10 cellular contexts compared by ENCODE assay signal in genomic region chr2:241762933-241763369, GRCh38. TPM values are rescaled to one million over a fixed set of nuclear protein-coding genes. Genes with fewer than 3 reads are reported as not detected.
DNase-seq lines count a peak whose midpoint lies in the region; ATAC-seq and TF ChIP-seq lines count a peak whose summit lies in the region.
"Had no signal": no experiment of that assay in that cellular context is flagged by ENCODE, and none has a peak within 500 bp of the region (broad histone marks: within the 10 kb centered on the region; RNA-seq: fewer than 3 reads in every experiment).

No MANE protein-coding gene starts in this region.

- H2BK5ac ChIP-seq in trophoblast cell (ENCODE audit: low read depth, low read length, poor library complexity), result no peak overlapping the region

- WGBS in trophoblast cell (ENCODE audit: extremely low coverage, insufficient coverage, insufficient read length), result no CpG with 5 or more reads among the region's 13 CpGs

- no peak overlapping the region for H3K18ac ChIP-seq in trophoblast cell (ENCODE audit: low read length)

- no peaks in the 10 kb centered on the region for H3K9me3 ChIP-seq in PC-3 (ENCODE audit: low read length)
- H3K9me3 ChIP-seq in trophoblast cell (ENCODE audit: insufficient read depth, low read depth, low read length), result peaks cover 4% of the 10 kb centered on the region
- H3K9me3 ChIP-seq: colonic mucosa had no signal

- H2BK120ac ChIP-seq in trophoblast cell (ENCODE audit: insufficient read depth, low read length, poor library complexity), result no peak overlapping the region

- no peak for TF ChIP-seq CTCF in PC-3 (conservative IDR thresholded peaks at IDR 0.05; ENCODE audit: low read depth, low read length)
- TF ChIP-seq CTCF in glutamatergic neuron (IDR thresholded peaks at IDR 0.05; ENCODE audit: partially characterized antibody, unreplicated experiment), result no peak

- H3K36me3 Mint-ChIP-seq in glutamatergic neuron (ENCODE audit: unreplicated experiment), result peaks cover 10% of the 10 kb centered on the region

- H3K4me3 Mint-ChIP-seq in glutamatergic neuron (ENCODE audit: unreplicated experiment), result no peak overlapping the region

- H3K9me2 ChIP-seq in PC-3 (replicated peaks; ENCODE audit: low read length), result no peaks in the 10 kb centered on the region

- peaks cover 5% of the 10 kb centered on the region for H3K4me1 Mint-ChIP-seq in glutamatergic neuron (ENCODE audit: low read depth, unreplicated experiment)

- H3K79me2 ChIP-seq in PC-3 (ENCODE audit: low read length) (no peaks in the 10 kb centered on the region), trophoblast cell (ENCODE audit: control insufficient read depth, insufficient read depth, low read length, poor library complexity) (no peaks in the 10 kb centered on the region)

- H3K27ac ChIP-seq in PC-3 (ENCODE audit: low read length) (peak overlapping the region; percentile 82), trophoblast cell (ENCODE audit: low read depth, low read length) (no peak overlapping the region)
- H3K27ac ChIP-seq: colonic mucosa had no signal

- H4K12ac ChIP-seq in trophoblast cell (ENCODE audit: low read depth, low read length), result no peak overlapping the region

- CTCF ChIA-PET in PC-3 (lab: Charles Lee), result interaction anchor here (0.6 kb wide), 1 partner anchor 67 kb away, joined by 3 read pairs; no protein-coding TSS in a partner anchor

- H3K9ac ChIP-seq in PC-3 (ENCODE audit: low read length) (no peak overlapping the region), trophoblast cell (ENCODE audit: low read length) (no peak overlapping the region)

- H3K23ac ChIP-seq in trophoblast cell (ENCODE audit: low read length), result no peak overlapping the region

- peaks cover 4% of the 10 kb centered on the region for H3K27me3 Mint-ChIP-seq in glutamatergic neuron (ENCODE audit: unreplicated experiment)

- intact Hi-C loops in PC-3 (cut with micrococcal nuclease), result no loop called here

- H3K27ac Mint-ChIP-seq in glutamatergic neuron (ENCODE audit: unreplicated experiment), result no peak overlapping the region

- H2AK5ac ChIP-seq in trophoblast cell (ENCODE audit: low read length), result no peak overlapping the region

- POLR2A ChIA-PET in PC-3 (lab: Charles Lee; ENCODE audit: unreplicated experiment), result interaction anchor here (0.7 kb wide), 1 partner anchor 88 kb away, joined by 3 read pairs; no protein-coding TSS in a partner anchor

- H3K36me3 ChIP-seq in PC-3 (ENCODE audit: low read depth, low read length) (peaks cover 9% of the 10 kb centered on the region), trophoblast cell (ENCODE audit: control insufficient read depth in 1 of 2, insufficient read depth in 2 of 2, low read length in 2 of 2) (peaks cover 3 to 8% of the 10 kb centered on the region in 2 experiments)
- H3K36me3 ChIP-seq: colonic mucosa had no signal

- no peaks in the 10 kb centered on the region for H3K79me1 ChIP-seq in trophoblast cell (ENCODE audit: low read length)

- peaks cover 8% of the 10 kb centered on the region for H3F3A ChIP-seq in PC-3 (ENCODE audit: low read length, unreplicated experiment)

- peak overlapping the region; percentile 78 for H3K4me2 ChIP-seq in PC-3 (ENCODE audit: low read length)
- H3K4me2 ChIP-seq in trophoblast cell (ENCODE audit: low read length), result no peak overlapping the region

- no peak overlapping the region for H2AFZ ChIP-seq in PC-3 (ENCODE audit: low read length)
- H2AFZ ChIP-seq in trophoblast cell (ENCODE audit: insufficient read depth, low read length, poor library complexity), result no peak overlapping the region

- ATAC-seq in PC-3, result peak; percentile 52

- H3K14ac ChIP-seq in trophoblast cell (ENCODE audit: low read length), result no peak overlapping the region

- H2BK12ac ChIP-seq in trophoblast cell (ENCODE audit: low read length), result no peak overlapping the region

- no peaks in the 10 kb centered on the region for H4K20me1 ChIP-seq in PC-3 (ENCODE audit: low read length)

- H4K8ac ChIP-seq in trophoblast cell (ENCODE audit: low read depth, low read length), result no peak overlapping the region

- BruUV-seq in PC-3 (replicated peaks; lab: Mats Ljungman, UMichigan), result no TSS peak

- no peak overlapping the region for H3K4ac ChIP-seq in trophoblast cell (ENCODE audit: low read depth, low read length)

- H3K4me1 ChIP-seq in PC-3 (ENCODE audit: insufficient read depth, low read length) (peaks cover 13% of the 10 kb centered on the region), trophoblast cell (ENCODE audit: control insufficient read depth in 1 of 2, insufficient read depth in 2 of 2, low read length in 2 of 2) (peaks cover 7 to 15% of the 10 kb centered on the region in 2 experiments)
- H3K4me1 ChIP-seq: colonic mucosa had no signal

- H3K4me3 ChIP-seq in PC-3 (ENCODE audit: low read length) (peak overlapping the region; percentile 41; the same call in 1 of the 2 replicates), trophoblast cell (ENCODE audit: low read depth, low read length) (no peak overlapping the region)
- H3K4me3 ChIP-seq: colonic mucosa had no signal

- DNase-seq in D341Med (ENCODE audit: low spot score), result peak; percentile 12
- DNase-seq in PC-3, result peak; percentile 48
- peak; percentile 56 for DNase-seq in activated T-helper 9 cell treated with anti-CD3 and anti-CD28 coated beads, Interleukin-2, amount 50 U/mL, for 16 hours (ENCODE audit: low read depth)
- peak; percentile 35 to 57 for DNase-seq in trophoblast cell
- no peak for DNase-seq in superior temporal gyrus (ENCODE audit: extremely low spot score)
- no peak for DNase-seq in ureter (ENCODE audit: low spot score)
- DNase-seq in NCI-H748 treated with DMSO at 0.1 percent for 48 hours (lab: John Stamatoyannopoulos, UW), result no peak
- no peak for DNase-seq in glutamatergic neuron
- DNase-seq: colonic mucosa had no signal

- H4K91ac ChIP-seq in trophoblast cell (ENCODE audit: low read depth, low read length), result no peak overlapping the region

- H3K27me3 ChIP-seq in PC-3 (ENCODE audit: low read length) (no peaks in the 10 kb centered on the region), trophoblast cell (ENCODE audit: insufficient read depth, low read length) (no peaks in the 10 kb centered on the region)
- H3K27me3 ChIP-seq: colonic mucosa had no signal

- H3K9me3 Mint-ChIP-seq in glutamatergic neuron (ENCODE audit: unreplicated experiment), result peaks cover 6% of the 10 kb centered on the region

RNA-seq across cellular contexts. Expression of gene GAL3ST2, which starts 13.7 kb away (rescaled TPM):
- total RNA-seq in PC-3 (2014; rRNA removed) (not detected in 2 replicates), ureter (0.47 TPM), glutamatergic neuron (ENCODE audit: unreplicated experiment) (0.42 TPM)
- 0.19 and 0.24 TPM in 2 replicates for polyA plus RNA-seq in trophoblast cell (2013)
- total RNA-seq: kidney epithelial cell had no signal

RNA-seq across cellular contexts. Expression of gene D2HGDH, which starts 28.5 kb away (rescaled TPM):
- total RNA-seq in PC-3 (2014; rRNA removed) (28.5 and 51.2 TPM in 2 replicates), ureter (67.7 TPM), glutamatergic neuron (ENCODE audit: unreplicated experiment) (12.5 TPM)
- 4.0 and 4.2 TPM in 2 replicates for polyA plus RNA-seq in trophoblast cell (2013)

RNA-seq across cellular contexts. Expression of gene NEU4, which starts 46.0 kb away (rescaled TPM):
- not detected in 2 replicates for total RNA-seq in PC-3 (2014; rRNA removed)
- 0.11 and 0.19 TPM in 2 replicates for polyA plus RNA-seq in trophoblast cell (2013)
- total RNA-seq in ureter, result 0.49 TPM
- total RNA-seq in glutamatergic neuron (ENCODE audit: unreplicated experiment), result 0.88 TPM
- total RNA-seq: kidney epithelial cell had no signal

Comparison
In these comparisons a context has a peak if more than half of its experiments do, and no peak if none do; other contexts are left out.
1. DNase-seq: peak in D341Med (single experiment), PC-3 (single experiment), activated T-helper 9 cell treated with anti-CD3 and anti-CD28 coated beads, Interleukin-2, amount 50 U/mL, for 16 hours (single experiment) and trophoblast cell (2 of 2); none in superior temporal gyrus (single experiment), ureter (single experiment), NCI-H748 treated with DMSO at 0.1 percent for 48 hours (single experiment) and glutamatergic neuron (single experiment).